ENCODE assay signal across 1 cellular context in genomic region chr17:44095647-44096496, GRCh38.
TF ChIP-seq lines count a peak whose summit lies in the region.

No MANE protein-coding gene starts in this region.

TF ChIP-seq in HepG2, 621 proteins besides CTCF, POLR2A, EP300 and RAD21 (continued from another document and continues in another):
- TF ChIP-seq THRA (CRISPR knock-in tag; IDR thresholded peaks at IDR 0.05; ENCODE audit: borderline replicate concordance) (peak; percentile 43; the same call in 1 of the 2 replicates), GATA4 (IDR thresholded peaks at IDR 0.05; ENCODE audit: borderline replicate concordance, low read depth) (0 out of 2 replicates have a peak, but pooled peaks have one; percentile 27), KLF15 (CRISPR knock-in tag; IDR thresholded peaks at IDR 0.05; ENCODE audit: borderline replicate concordance) (no peak), ZNF276 (CRISPR knock-in tag; IDR thresholded peaks at IDR 0.05; ENCODE audit: low read depth) (no peak), CBX2 (IDR thresholded peaks at IDR 0.05; ENCODE audit: low read depth, low read length) (no peak), CBX2 (CRISPR knock-in tag; IDR thresholded peaks at IDR 0.05; ENCODE audit: low read depth) (no peak), KLF6 (CRISPR knock-in tag; IDR thresholded peaks at IDR 0.05) (0 out of 2 replicates have a peak, but pooled peaks have one; percentile 36), ESRRA (CRISPR knock-in tag; IDR thresholded peaks at IDR 0.05; ENCODE audit: low read depth) (0 out of 2 replicates have a peak, but pooled peaks have one; percentile 24), ZNF530 (CRISPR knock-in tag; IDR thresholded peaks at IDR 0.05; ENCODE audit: low read depth) (no peak), DDIT3 (CRISPR knock-in tag; IDR thresholded peaks at IDR 0.05) (no peak), NCOA2 (CRISPR knock-in tag; IDR thresholded peaks at IDR 0.05) (no peak; the same call in 1 of the 2 replicates), ATF4 (CRISPR knock-in tag; IDR thresholded peaks at IDR 0.05) (no peak), STAG1 (CRISPR knock-in tag; IDR thresholded peaks at IDR 0.05) (peak; percentile 52), RXRB (CRISPR knock-in tag; IDR thresholded peaks at IDR 0.05; ENCODE audit: borderline replicate concordance) (peak; percentile 56), NCOR1 (IDR thresholded peaks at IDR 0.05; ENCODE audit: borderline replicate concordance, low read length) (no peak), SIN3B (IDR thresholded peaks at IDR 0.05; ENCODE audit: low read length) (no peak), ZNF792 (CRISPR knock-in tag; IDR thresholded peaks at IDR 0.05) (no peak; the same call in 1 of the 2 replicates), MAFK (conservative IDR thresholded peaks at IDR 0.05 in 1 of 2, IDR thresholded peaks at IDR 0.05 in 1 of 2; ENCODE audit: low read length in 2 of 2) (no peak), ATF7 (IDR thresholded peaks at IDR 0.05) (no peak), ATF7 (CRISPR knock-in tag; IDR thresholded peaks at IDR 0.05) (no peak), GRHL1 (CRISPR knock-in tag; conservative IDR thresholded peaks at IDR 0.05) (no peak), PBX2 (CRISPR knock-in tag; IDR thresholded peaks at IDR 0.05) (peak; percentile 48; the same call in 1 of the 2 replicates), KLF16 (CRISPR knock-in tag; IDR thresholded peaks at IDR 0.05) (no peak; a peak in 1 of 4 replicates), HOXA9 (CRISPR knock-in tag; IDR thresholded peaks at IDR 0.05; ENCODE audit: borderline replicate concordance) (no peak), SRY (CRISPR knock-in tag; IDR thresholded peaks at IDR 0.05) (no peak), DBP (CRISPR knock-in tag; IDR thresholded peaks at IDR 0.05; ENCODE audit: not compliant biosample characterization) (no peak), ZBTB26 (CRISPR knock-in tag; IDR thresholded peaks at IDR 0.05; ENCODE audit: borderline replicate concordance) (no peak), NR2F1 (CRISPR knock-in tag; IDR thresholded peaks at IDR 0.05) (no peak), KIAA2018 (CRISPR knock-in tag; IDR thresholded peaks at IDR 0.05; ENCODE audit: borderline replicate concordance) (no peak), ADNP (CRISPR knock-in tag; IDR thresholded peaks at IDR 0.05) (no peak), IRF2 (CRISPR knock-in tag; IDR thresholded peaks at IDR 0.05) (0 out of 2 replicates have a peak, but pooled peaks have one; percentile 17), ZNF383 (CRISPR knock-in tag; IDR thresholded peaks at IDR 0.05; ENCODE audit: borderline replicate concordance) (no peak), PPARG (CRISPR knock-in tag; conservative IDR thresholded peaks at IDR 0.05) (no peak), ZNF296 (CRISPR knock-in tag; conservative IDR thresholded peaks at IDR 0.05) (no peak), ZNF615 (CRISPR knock-in tag; IDR thresholded peaks at IDR 0.05; ENCODE audit: borderline replicate concordance) (no peak), KAT8 (CRISPR knock-in tag; IDR thresholded peaks at IDR 0.05) (peak; percentile 61), MTF2 (CRISPR knock-in tag; IDR thresholded peaks at IDR 0.05; ENCODE audit: borderline replicate concordance) (no peak), KDM5A (IDR thresholded peaks at IDR 0.05; ENCODE audit: borderline replicate concordance, low read length) (no peak), ZNF362 (CRISPR knock-in tag; IDR thresholded peaks at IDR 0.05; ENCODE audit: borderline replicate concordance) (0 out of 2 replicates have a peak, but pooled peaks have one; percentile 17)
